13 cellular contexts compared by ENCODE assay signal in genomic region chr11:68282861-68283230, GRCh38. TPM values are rescaled to one million over a fixed set of nuclear protein-coding genes. Genes with fewer than 3 reads are reported as not detected.
DNase-seq lines count a peak whose midpoint lies in the region; ATAC-seq and TF ChIP-seq lines count a peak whose summit lies in the region.
"Had no signal": no experiment of that assay in that cellular context is flagged by ENCODE, and none has a peak within 500 bp of the region (broad histone marks: within the 10 kb centered on the region; RNA-seq: fewer than 3 reads in every experiment).

No MANE protein-coding gene starts in this region.

- no peak overlapping the region for H2BK5ac ChIP-seq in trophoblast cell (ENCODE audit: low read depth, low read length, poor library complexity)

- H3K4ac ChIP-seq in trophoblast cell (ENCODE audit: low read depth, low read length): no peak overlapping the region

- H3K4me3 Mint-ChIP-seq in activated T-cell treated with anti-CD3 and anti-CD28 coated beads, Interleukin-2, amount 50 U/mL, for 4 hours: peak overlapping the region; percentile 27
- H3K4me3 Mint-ChIP-seq in IgD-negative memory B cell (peak overlapping the region in 3 of 4 donors; percentile 8 to 79 (median 75)), progenitor cell of endocrine pancreas (ENCODE audit: low read depth) (no peak overlapping the region)
- peak overlapping the region; percentile 78 for H3K4me3 Mint-ChIP-seq in activated naive CD8-positive, alpha-beta T cell treated with anti-CD3 and anti-CD28 coated beads, Interleukin-2, amount 10 ng/mL, durations not matched to agents 7 days and 5 days

- no peak overlapping the region for H3K4me2 ChIP-seq in trophoblast cell (ENCODE audit: low read length)
- H3K4me2 ChIP-seq: KMS-11 had no signal

- no peak overlapping the region for H2BK12ac ChIP-seq in trophoblast cell (ENCODE audit: low read length)

- no peaks in the 10 kb centered on the region for H3K27me3 ChIP-seq in trophoblast cell (ENCODE audit: insufficient read depth, low read length)

- no peak for DNase-seq in activated T-cell treated with anti-CD3 and anti-CD28 coated beads, Interleukin-2, amount 50 U/mL, for 4 hours
- no peak for DNase-seq in activated T-cell treated with anti-CD3 and anti-CD28 coated beads, Interleukin-2, amount 50 U/mL, for 1 hour
- DNase-seq in activated naive CD8-positive, alpha-beta T cell treated with anti-CD3 and anti-CD28 coated beads, Interleukin-2, amount 10 ng/mL, durations not matched to agents 7 days and 5 days: no peak
- DNase-seq in progenitor cell of endocrine pancreas (ENCODE audit: low spot score, unreplicated experiment) (no peak), trophoblast cell (no peak)
- DNase-seq: cortex of kidney, H7, NCI-H1436, Right ventricle myocardium superior had no signal

- no peak overlapping the region for H4K8ac ChIP-seq in trophoblast cell (ENCODE audit: low read depth, low read length)

- H2AFZ ChIP-seq in trophoblast cell (ENCODE audit: insufficient read depth, low read length, poor library complexity): no peak overlapping the region

- TF ChIP-seq CTCF in progenitor cell of endocrine pancreas (IDR thresholded peaks at IDR 0.05; ENCODE audit: unreplicated experiment): no peak

- POLR2A ChIA-PET in activated naive CD8-positive, alpha-beta T cell treated with anti-CD3 and anti-CD28 coated beads, Interleukin-2, amount 10 ng/mL, durations not matched to agents 7 days and 5 days (lab: Charles Lee): interaction anchor here (2.0 kb wide), 1 partner anchor 11 kb away, joined by 16 read pairs; the partner anchor contains the start of gene C11orf24

- H3K23ac ChIP-seq in trophoblast cell (ENCODE audit: low read length): no peak overlapping the region

- H2BK120ac ChIP-seq in trophoblast cell (ENCODE audit: insufficient read depth, low read length, poor library complexity): no peak overlapping the region

- H3K4me1 Mint-ChIP-seq in activated T-cell treated with anti-CD3 and anti-CD28 coated beads, Interleukin-2, amount 50 U/mL, for 4 hours (ENCODE audit: low read depth): peaks cover 22% of the 10 kb centered on the region
- peaks cover 16 to 33% (median 17%) of the 10 kb centered on the region in 3 donors for H3K4me1 Mint-ChIP-seq in IgD-negative memory B cell
- peaks cover 29% of the 10 kb centered on the region for H3K4me1 Mint-ChIP-seq in activated naive CD8-positive, alpha-beta T cell treated with anti-CD3 and anti-CD28 coated beads, Interleukin-2, amount 10 ng/mL, durations not matched to agents 7 days and 5 days
- H3K4me1 Mint-ChIP-seq in progenitor cell of endocrine pancreas (ENCODE audit: low read depth): no peaks in the 10 kb centered on the region

- no peaks in the 10 kb centered on the region for H3K36me3 Mint-ChIP-seq in activated T-cell treated with anti-CD3 and anti-CD28 coated beads, Interleukin-2, amount 50 U/mL, for 4 hours (ENCODE audit: insufficient read depth)
- H3K36me3 Mint-ChIP-seq in IgD-negative memory B cell (no peaks in the 10 kb centered on the region), progenitor cell of endocrine pancreas (ENCODE audit: insufficient read depth) (no peaks in the 10 kb centered on the region)
- H3K36me3 Mint-ChIP-seq in activated naive CD8-positive, alpha-beta T cell treated with anti-CD3 and anti-CD28 coated beads, Interleukin-2, amount 10 ng/mL, durations not matched to agents 7 days and 5 days: peaks cover 12% of the 10 kb centered on the region

- no peaks in the 10 kb centered on the region for H3K79me1 ChIP-seq in trophoblast cell (ENCODE audit: low read length)

- H3K4me3 ChIP-seq in trophoblast cell (ENCODE audit: low read depth, low read length): no peak overlapping the region

- H4K12ac ChIP-seq in trophoblast cell (ENCODE audit: low read depth, low read length): no peak overlapping the region

- H3K27me3 Mint-ChIP-seq in activated T-cell treated with anti-CD3 and anti-CD28 coated beads, Interleukin-2, amount 50 U/mL, for 4 hours (ENCODE audit: low read depth): peaks cover 7% of the 10 kb centered on the region
- H3K27me3 Mint-ChIP-seq in IgD-negative memory B cell (no peaks in the 10 kb centered on the region), progenitor cell of endocrine pancreas (peaks cover 4% of the 10 kb centered on the region)
- H3K27me3 Mint-ChIP-seq in activated naive CD8-positive, alpha-beta T cell treated with anti-CD3 and anti-CD28 coated beads, Interleukin-2, amount 10 ng/mL, durations not matched to agents 7 days and 5 days: peaks cover 3% of the 10 kb centered on the region

- H3K79me2 ChIP-seq in trophoblast cell (ENCODE audit: control insufficient read depth, insufficient read depth, low read length, poor library complexity): no peaks in the 10 kb centered on the region

- no CpG with 5 or more reads among the region's 14 CpGs for WGBS in trophoblast cell (ENCODE audit: extremely low coverage, insufficient coverage, insufficient read length)

- H2AK5ac ChIP-seq in trophoblast cell (ENCODE audit: low read length): no peak overlapping the region

- H3K9ac ChIP-seq in trophoblast cell (ENCODE audit: low read length): no peak overlapping the region
- H3K9ac ChIP-seq: KMS-11 had no signal

- H3K14ac ChIP-seq in trophoblast cell (ENCODE audit: low read length): no peak overlapping the region

- no peak overlapping the region for H3K18ac ChIP-seq in trophoblast cell (ENCODE audit: low read length)

- no peaks in the 10 kb centered on the region for H3K9me3 Mint-ChIP-seq in activated T-cell treated with anti-CD3 and anti-CD28 coated beads, Interleukin-2, amount 50 U/mL, for 4 hours
- H3K9me3 Mint-ChIP-seq in IgD-negative memory B cell (peaks cover 0 to 10% (median 2%) of the 10 kb centered on the region in 3 donors), progenitor cell of endocrine pancreas (ENCODE audit: low read depth) (peaks cover 3% of the 10 kb centered on the region)
- H3K9me3 Mint-ChIP-seq in activated naive CD8-positive, alpha-beta T cell treated with anti-CD3 and anti-CD28 coated beads, Interleukin-2, amount 10 ng/mL, durations not matched to agents 7 days and 5 days: peaks cover 6% of the 10 kb centered on the region

- no peak overlapping the region for H4K91ac ChIP-seq in trophoblast cell (ENCODE audit: low read depth, low read length)

- no peaks in the 10 kb centered on the region for H3K9me3 ChIP-seq in trophoblast cell (ENCODE audit: insufficient read depth, low read depth, low read length)

- H3K27ac Mint-ChIP-seq in IgD-negative memory B cell (peak overlapping the region; percentile 22 to 63 (median 53)), progenitor cell of endocrine pancreas (peak overlapping the region; percentile 8)
- peak overlapping the region; percentile 91 for H3K27ac Mint-ChIP-seq in activated naive CD8-positive, alpha-beta T cell treated with anti-CD3 and anti-CD28 coated beads, Interleukin-2, amount 10 ng/mL, durations not matched to agents 7 days and 5 days

- H3K27ac ChIP-seq in trophoblast cell (ENCODE audit: low read depth, low read length): no peak overlapping the region
- H3K27ac ChIP-seq: KMS-11 had no signal

- no peaks in the 10 kb centered on the region for H3K36me3 ChIP-seq in trophoblast cell (ENCODE audit: control insufficient read depth in 1 of 2, insufficient read depth in 2 of 2, low read length in 2 of 2)

- no peaks in the 10 kb centered on the region for H3K4me1 ChIP-seq in trophoblast cell (ENCODE audit: control insufficient read depth in 1 of 2, insufficient read depth in 2 of 2, low read length in 2 of 2)

- ATAC-seq in activated T-cell treated with anti-CD3 and anti-CD28 coated beads, Interleukin-2, amount 50 U/mL, for 4 hours: no peak
- ATAC-seq in activated naive CD8-positive, alpha-beta T cell treated with anti-CD3 and anti-CD28 coated beads, Interleukin-2, amount 10 ng/mL, durations not matched to agents 7 days and 5 days (ENCODE audit: low read depth): no peak
- ATAC-seq in GM21367 (IDR thresholded peaks at IDR 0.05; ENCODE audit: unreplicated experiment) (no peak), HG03135 (IDR thresholded peaks at IDR 0.05; ENCODE audit: unreplicated experiment) (no peak)

RNA-seq across cellular contexts. Expression of gene C11orf24, which starts 11.1 kb away (rescaled TPM):
- total RNA-seq in activated T-cell treated with anti-CD3 and anti-CD28 coated beads, Interleukin-2, amount 50 U/mL, for 4 hours: 10 to 100 TPM; 46.8 to 49.2 (median 47.3) TPM
- 40.5 TPM for polyA plus RNA-seq in IgD-negative memory B cell
- 10 to 100 TPM; 23.1 to 23.5 TPM for total RNA-seq in activated naive CD8-positive, alpha-beta T cell treated with anti-CD3 and anti-CD28 coated beads, Interleukin-2, amount 10 ng/mL, durations not matched to agents 7 days and 5 days
- 35.1 and 35.3 TPM in 2 replicates for total RNA-seq in progenitor cell of endocrine pancreas
- polyA plus RNA-seq in trophoblast cell (2013): 50.4 and 51.7 TPM in 2 replicates

RNA-seq across cellular contexts. Expression of gene LRP5, which starts 29.5 kb away (rescaled TPM):
- 1 to 10 TPM; 7.7 to 8.5 (median 7.9) TPM for total RNA-seq in activated T-cell treated with anti-CD3 and anti-CD28 coated beads, Interleukin-2, amount 50 U/mL, for 4 hours
- 1.0 TPM for polyA plus RNA-seq in IgD-negative memory B cell
- 10 to 100 TPM; 22.3 to 23.3 TPM for total RNA-seq in activated naive CD8-positive, alpha-beta T cell treated with anti-CD3 and anti-CD28 coated beads, Interleukin-2, amount 10 ng/mL, durations not matched to agents 7 days and 5 days
- 114 and 115 TPM in 2 replicates for total RNA-seq in progenitor cell of endocrine pancreas
- polyA plus RNA-seq in trophoblast cell (2013): 16.1 and 17.7 TPM in 2 replicates

Comparison
In these comparisons a context has a peak if more than half of its experiments do, and no peak if none do; other contexts are left out.
1. H3K27ac Mint-ChIP-seq: peak in every context shown above with its lines; median percentile 91 in activated naive CD8-positive, alpha-beta T cell treated with anti-CD3 and anti-CD28 coated beads, Interleukin-2, amount 10 ng/mL, durations not matched to agents 7 days and 5 days; 53 in IgD-negative memory B cell; 8 in progenitor cell of endocrine pancreas.